ENCODE assay signal across 1 cellular context in genomic region chr1:202957733-202958543, GRCh38.
TF ChIP-seq lines count a peak whose summit lies in the region.

TSS of gene ADIPOR1 (minus strand) at chr1:202958312. CDS start at chr1:202951070, 7,242 bp downstream.

TF ChIP-seq in K562, 482 proteins besides CTCF, POLR2A, EP300 and RAD21 (continued from another document):
- TF ChIP-seq ZBTB9 (CRISPR knock-in tag; IDR thresholded peaks at IDR 0.05) (0 out of 2 replicates have a peak, but pooled peaks have one; percentile 42), SRSF3 (IDR thresholded peaks at IDR 0.05; ENCODE audit: insufficient read depth, low read length) (no peak), ZNF239 (CRISPR knock-in tag; IDR thresholded peaks at IDR 0.05) (no peak), MAFK (IDR thresholded peaks at IDR 0.05; ENCODE audit: low read length) (no peak), NR4A1 (CRISPR knock-in tag; IDR thresholded peaks at IDR 0.05) (no peak), NR4A1 (tag; IDR thresholded peaks at IDR 0.05) (0 out of 2 replicates have a peak, but pooled peaks have one; percentile 17), CBX1 (IDR thresholded peaks at IDR 0.05; ENCODE audit: low read depth) (peak; percentile 86; the same call in 1 of the 2 replicates), PBX2 (CRISPR knock-in tag; IDR thresholded peaks at IDR 0.05; ENCODE audit: low read depth) (no peak), PBX2 (tag; conservative IDR thresholded peaks at IDR 0.05; ENCODE audit: low read depth) (no peak), SIN3B (IDR thresholded peaks at IDR 0.05; ENCODE audit: low read depth) (peak; percentile 91), ZFX (CRISPR knock-in tag; IDR thresholded peaks at IDR 0.05) (peak; percentile 93), GATAD2B (IDR thresholded peaks at IDR 0.05; ENCODE audit: borderline replicate concordance) (peak; percentile 73), SMC3 (conservative IDR thresholded peaks at IDR 0.05; ENCODE audit: insufficient read depth, low read depth, low read length) (no peak), PHTF2 (CRISPR knock-in tag; IDR thresholded peaks at IDR 0.05) (no peak), RBM34 (IDR thresholded peaks at IDR 0.05; ENCODE audit: borderline replicate concordance, insufficient read depth, low read length) (no peak), RCOR1 (IDR thresholded peaks at IDR 0.05; ENCODE audit: borderline replicate concordance in 1 of 2, low read depth in 2 of 2, low read length in 2 of 2) (0 out of 4 replicates have a peak, but pooled peaks of 1 of the 2 experiments have one; percentile 20), MTA3 (IDR thresholded peaks at IDR 0.05; ENCODE audit: borderline replicate concordance) (peak; percentile 42; the same call in 1 of the 2 replicates), ZNF282 (CRISPR knock-in tag; IDR thresholded peaks at IDR 0.05) (peak; percentile 65; the same call in 1 of the 2 replicates), NFYB (IDR thresholded peaks at IDR 0.05; ENCODE audit: extremely low read depth, insufficient read length) (peak; percentile 12), RBM25 (IDR thresholded peaks at IDR 0.05; ENCODE audit: low read depth, low read length, severe bottlenecking) (peak; percentile 69), PCBP1 (IDR thresholded peaks at IDR 0.05; ENCODE audit: low read depth, low read length, poor library complexity, severe bottlenecking) (peak; percentile 73), ATF7 (IDR thresholded peaks at IDR 0.05) (peak; percentile 83), PTBP1 (IDR thresholded peaks at IDR 0.05; ENCODE audit: low read depth, low read length) (no peak), FOXA3 (CRISPR knock-in tag; conservative IDR thresholded peaks at IDR 0.05 in 1 of 2, IDR thresholded peaks at IDR 0.05 in 1 of 2) (peak in 1 of 2 experiments; percentile 62; a peak in 1 of 4 replicates), FOXP1 (CRISPR knock-in tag; IDR thresholded peaks at IDR 0.05) (peak; percentile 74; the same call in 1 of the 2 replicates), POLR2AphosphoS5 (IDR thresholded peaks at IDR 0.05; ENCODE audit: control insufficient read depth, insufficient read depth, low read depth, low read length) (peak; percentile 85; the same call in 1 of the 2 replicates), ZBTB12 (CRISPR knock-in tag; IDR thresholded peaks at IDR 0.05) (peak; percentile 88), RFX7 (CRISPR knock-in tag; IDR thresholded peaks at IDR 0.05) (no peak), RNF219 (CRISPR knock-in tag; IDR thresholded peaks at IDR 0.05) (no peak), ARNT (IDR thresholded peaks at IDR 0.05) (no peak), TARDBP (IDR thresholded peaks at IDR 0.05) (peak; percentile 71; the same call in 1 of the 2 replicates), BACH1 (tag; IDR thresholded peaks at IDR 0.05) (no peak), CEBPG (CRISPR knock-in tag; IDR thresholded peaks at IDR 0.05) (0 out of 2 replicates have a peak, but pooled peaks have one; percentile 34), CEBPG (tag; conservative IDR thresholded peaks at IDR 0.05 in 1 of 2, IDR thresholded peaks at IDR 0.05 in 1 of 2) (no peak), TEAD1 (CRISPR knock-in tag; IDR thresholded peaks at IDR 0.05) (peak in 1 of 2 experiments; percentile 74; a peak in 2 of 4 replicates), YY1 (IDR thresholded peaks at IDR 0.05; ENCODE audit: borderline replicate concordance in 1 of 3, control insufficient read depth in 1 of 3, extremely low read depth in 1 of 3, insufficient read depth in 3 of 3, insufficient read length in 1 of 3, insufficient replicate concordance in 2 of 3, low read depth in 1 of 3, low read length in 2 of 3) (peak in 2 of 3 experiments; percentile 57 to 70), THAP12 (CRISPR knock-in tag; IDR thresholded peaks at IDR 0.05) (peak; percentile 97), ZNF347 (CRISPR knock-in tag; IDR thresholded peaks at IDR 0.05; ENCODE audit: low read depth) (no peak), ZNF146 (CRISPR knock-in tag; IDR thresholded peaks at IDR 0.05; ENCODE audit: unreplicated experiment) (peak; percentile 27), CBX5 (IDR thresholded peaks at IDR 0.05; ENCODE audit: borderline replicate concordance, low read depth) (no peak), SMAD2 (IDR thresholded peaks at IDR 0.05; ENCODE audit: low read depth, low read length) (no peak), SIN3A (IDR thresholded peaks at IDR 0.05; ENCODE audit: borderline replicate concordance in 2 of 2, control insufficient read depth in 1 of 2, low read depth in 2 of 2, low read length in 2 of 2) (peak; percentile 89 to 91; a peak in 3 of 4 replicates), ZBTB33 (CRISPR knock-in tag; IDR thresholded peaks at IDR 0.05) (no peak), GATAD2A (IDR thresholded peaks at IDR 0.05) (no peak), NR2C1 (IDR thresholded peaks at IDR 0.05) (no peak), NR2C1 (tag; IDR thresholded peaks at IDR 0.05) (no peak), PPARD (CRISPR knock-in tag; IDR thresholded peaks at IDR 0.05) (no peak), SRF (CRISPR knock-in tag; IDR thresholded peaks at IDR 0.05) (no peak; a peak in 1 of 4 replicates), MLLT1 (IDR thresholded peaks at IDR 0.05) (0 out of 4 replicates have a peak, but pooled peaks of 1 of the 2 experiments have one; percentile 26), HES1 (IDR thresholded peaks at IDR 0.05; ENCODE audit: low read depth) (no peak)
- TF ChIP-seq, protein P1, sequence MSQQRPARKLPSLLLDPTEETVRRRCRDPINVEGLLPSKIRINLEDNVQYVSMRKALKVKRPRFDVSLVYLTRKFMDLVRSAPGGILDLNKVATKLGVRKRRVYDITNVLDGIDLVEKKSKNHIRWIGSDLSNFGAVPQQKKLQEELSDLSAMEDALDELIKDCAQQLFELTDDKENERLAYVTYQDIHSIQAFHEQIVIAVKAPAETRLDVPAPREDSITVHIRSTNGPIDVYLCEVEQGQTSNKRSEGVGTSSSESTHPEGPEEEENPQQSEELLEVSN (IDR thresholded peaks at IDR 0.05; ENCODE audit: borderline replicate concordance in 1 of 2, extremely low read depth in 1 of 2, insufficient read depth in 1 of 2, insufficient read length in 1 of 2, low read depth in 1 of 2, low read length in 1 of 2, poor library complexity in 1 of 2, severe bottlenecking in 1 of 2): peak in 1 of 2 experiments; percentile 13
- TF ChIP-seq, protein P2, sequence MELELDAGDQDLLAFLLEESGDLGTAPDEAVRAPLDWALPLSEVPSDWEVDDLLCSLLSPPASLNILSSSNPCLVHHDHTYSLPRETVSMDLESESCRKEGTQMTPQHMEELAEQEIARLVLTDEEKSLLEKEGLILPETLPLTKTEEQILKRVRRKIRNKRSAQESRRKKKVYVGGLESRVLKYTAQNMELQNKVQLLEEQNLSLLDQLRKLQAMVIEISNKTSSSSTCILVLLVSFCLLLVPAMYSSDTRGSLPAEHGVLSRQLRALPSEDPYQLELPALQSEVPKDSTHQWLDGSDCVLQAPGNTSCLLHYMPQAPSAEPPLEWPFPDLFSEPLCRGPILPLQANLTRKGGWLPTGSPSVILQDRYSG (tag; conservative IDR thresholded peaks at IDR 0.05; ENCODE audit: low read depth): no peak
